Comparison of ENCODE assay signal across 1 cellular context in the genomic region with DNA sequence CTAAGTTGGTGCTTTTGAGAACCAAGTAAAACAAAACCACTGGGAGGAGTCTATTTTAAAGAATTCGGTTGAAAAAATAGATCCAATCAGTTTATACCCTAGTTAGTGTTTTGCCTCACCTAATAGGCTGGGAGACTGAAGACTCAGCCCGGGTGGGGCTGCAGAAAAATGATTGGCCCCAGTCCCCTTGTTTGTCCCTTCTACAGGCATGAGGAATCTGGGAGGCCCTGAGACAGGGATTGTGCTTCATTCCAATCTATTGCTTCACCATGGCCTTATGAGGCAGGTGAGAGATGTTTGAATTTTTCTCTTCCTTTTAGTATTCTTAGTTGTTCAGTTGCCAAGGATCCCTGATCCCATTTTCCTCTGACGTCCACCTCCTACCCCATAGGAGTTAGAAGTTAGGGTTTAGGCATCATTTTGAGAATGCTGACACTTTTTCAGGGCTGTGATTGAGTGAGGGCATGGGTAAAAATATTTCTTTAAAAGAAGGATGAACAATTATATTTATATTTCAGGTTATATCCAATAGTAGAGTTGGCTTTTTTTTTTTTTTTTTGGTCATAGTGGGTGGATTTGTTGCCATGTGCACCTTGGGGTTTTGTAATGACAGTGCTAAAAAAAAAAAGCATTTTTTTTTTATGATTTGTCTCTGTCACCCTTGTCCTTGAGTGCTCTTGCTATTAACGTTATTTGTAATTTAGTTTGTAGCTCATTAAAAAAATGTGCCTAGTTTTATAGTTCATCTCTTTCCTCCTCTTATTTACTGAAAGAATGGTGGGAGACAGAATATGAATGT.
TF ChIP-seq lines count a peak whose summit lies in the region.

No MANE protein-coding gene starts in this region.

TF ChIP-seq in endothelial cell of umbilical vein, 7 proteins besides CTCF, POLR2A, EP300 and RAD21:
- TF ChIP-seq POLR2AphosphoS5 (IDR thresholded peaks at IDR 0.05; ENCODE audit: insufficient read depth, low read depth, low read length) (no peak), MYC (IDR thresholded peaks at IDR 0.05; ENCODE audit: low read depth, low read length) (no peak), EZH2 (IDR thresholded peaks at IDR 0.05; ENCODE audit: borderline replicate concordance, low read depth, low read length, severe bottlenecking) (no peak), JUN (IDR thresholded peaks at IDR 0.05; ENCODE audit: borderline replicate concordance, insufficient read depth, insufficient read length, low read depth) (no peak), GATA2 (IDR thresholded peaks at IDR 0.05; ENCODE audit: insufficient read depth, insufficient read length, low read depth, low read length) (no peak), FOS (IDR thresholded peaks at IDR 0.05; ENCODE audit: borderline replicate concordance, insufficient read depth, low read length) (no peak)
- TF ChIP-seq, protein P1, sequence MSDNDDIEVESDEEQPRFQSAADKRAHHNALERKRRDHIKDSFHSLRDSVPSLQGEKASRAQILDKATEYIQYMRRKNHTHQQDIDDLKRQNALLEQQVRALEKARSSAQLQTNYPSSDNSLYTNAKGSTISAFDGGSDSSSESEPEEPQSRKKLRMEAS (IDR thresholded peaks at IDR 0.05; ENCODE audit: insufficient read depth, insufficient read length) = no peak
